In the genomic region with DNA sequence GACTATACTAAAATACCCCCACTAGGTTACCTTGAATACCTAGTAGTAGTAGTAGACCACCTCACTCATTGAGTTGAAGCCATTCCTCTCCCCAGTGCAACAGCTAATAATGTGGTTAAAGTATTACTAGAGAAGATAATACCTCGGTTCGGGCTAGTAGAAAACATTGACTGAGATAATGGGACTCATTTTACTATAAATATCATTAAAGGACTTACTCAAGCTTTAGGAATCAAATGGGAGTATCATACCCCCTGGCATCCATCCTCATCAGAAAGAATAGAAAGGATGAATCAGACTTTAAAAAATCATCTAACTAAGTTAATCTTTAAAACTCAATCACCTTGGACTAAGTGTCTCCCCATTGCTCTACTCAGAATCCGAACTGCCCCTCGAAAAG, we compare ENCODE assay signal across 28 cellular contexts. TPM values are rescaled to one million over a fixed set of nuclear protein-coding genes. Genes with fewer than 3 reads are reported as not detected.
"Had no signal": no experiment of that assay in that cellular context is flagged by ENCODE, and none has a peak within 500 bp of the region (broad histone marks: within the 10 kb centered on the region; RNA-seq: fewer than 3 reads in every experiment).

No MANE protein-coding gene starts in this region.

- H3K4me3 ChIP-seq: colonic mucosa, coronary artery, dorsolateral prefrontal cortex, esophagus muscularis mucosa, esophagus squamous epithelium, gastrocnemius medialis, gastroesophageal sphincter, heart left ventricle, heart right ventricle had no signal

- DNase-seq: colonic mucosa; cortex of kidney; dermis blood vessel endothelial cell; dorsolateral prefrontal cortex; effector CD4-positive, alpha-beta T cell; effector CD8-positive, alpha-beta T cell; effector memory CD4-positive, alpha-beta T cell; effector memory CD8-positive, alpha-beta T cell; endodermal cell; erythroblast; esophagus squamous epithelium; foreskin fibroblast; foreskin keratinocyte; foreskin melanocyte; gastrocnemius medialis; glutamatergic neuron; head of caudate nucleus; heart left ventricle; heart right ventricle had no signal

- H3K36me3 ChIP-seq: colonic mucosa, esophagus muscularis mucosa, esophagus squamous epithelium, gastrocnemius medialis, gastroesophageal sphincter, heart left ventricle, heart right ventricle had no signal

- H3K9me3 ChIP-seq: colonic mucosa, gastrocnemius medialis had no signal

- H3K4me1 ChIP-seq: colonic mucosa, esophagus muscularis mucosa, foreskin keratinocyte, gastrocnemius medialis, gastroesophageal sphincter, heart left ventricle, heart right ventricle had no signal

- H3K27me3 ChIP-seq: colonic mucosa, dorsolateral prefrontal cortex, esophagus squamous epithelium, gastrocnemius medialis, heart left ventricle had no signal

- H3K27ac ChIP-seq: colonic mucosa, coronary artery, dorsolateral prefrontal cortex, epithelial cell of prostate, esophagus muscularis mucosa, foreskin keratinocyte, gastrocnemius medialis, gastroesophageal sphincter, heart left ventricle, heart right ventricle had no signal

- ATAC-seq: effector memory CD8-positive, alpha-beta T cell; esophagus mucosa; foreskin keratinocyte; gastrocnemius medialis; gastroesophageal sphincter; heart left ventricle; heart right ventricle had no signal

RNA-seq across cellular contexts. Expression of gene CACNA2D3, which starts 49.0 kb away (rescaled TPM):
- total RNA-seq: chondrocyte, dermis microvascular lymphatic vessel endothelial cell, endothelial cell of umbilical vein, glomerular endothelial cell had no signal
